Comparison of ENCODE assay signal across 8 cellular contexts in the genomic region with DNA sequence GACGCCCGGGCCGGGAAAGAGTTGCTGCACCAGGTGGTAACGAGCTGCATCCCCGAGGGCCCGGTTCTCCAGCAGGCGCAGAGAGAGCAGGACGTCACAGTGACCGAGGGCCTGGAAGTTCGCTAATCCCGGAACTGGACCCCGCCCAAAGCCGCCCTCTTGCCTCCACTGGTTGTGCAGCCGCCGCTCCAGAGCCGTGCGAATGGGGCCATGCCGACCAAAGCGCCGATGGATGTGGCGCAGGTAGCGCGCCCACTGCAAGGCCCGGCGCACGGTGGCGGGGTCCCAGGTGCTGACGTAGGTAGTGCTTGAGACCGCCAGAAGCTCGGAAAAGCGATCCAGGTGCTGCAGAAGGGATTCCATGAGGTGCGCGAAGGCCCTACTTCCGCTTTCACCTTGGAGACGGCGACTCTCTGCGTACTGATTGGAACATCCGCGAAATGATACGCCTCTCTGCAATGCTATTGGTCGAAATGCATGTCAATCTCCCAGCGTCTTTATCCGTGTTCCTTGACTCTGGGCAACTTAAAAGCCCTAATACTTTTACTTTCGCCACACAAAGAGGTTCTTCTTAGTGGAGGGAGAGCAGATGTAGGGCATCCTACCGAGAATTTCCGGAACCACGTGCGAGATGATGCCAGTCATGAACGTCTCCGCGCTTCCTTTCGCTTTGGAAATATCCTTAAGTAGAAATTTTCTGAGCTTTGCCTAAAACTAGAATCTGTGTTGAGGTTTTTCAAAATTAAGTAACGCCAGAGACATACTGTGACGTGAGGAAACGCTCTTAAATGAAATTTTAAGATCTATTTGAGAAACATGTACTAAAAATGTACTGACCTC. TPM values are rescaled to one million over a fixed set of nuclear protein-coding genes. Genes with fewer than 3 reads are reported as not detected.
DNase-seq lines count a peak whose midpoint lies in the region; ATAC-seq and TF ChIP-seq lines count a peak whose summit lies in the region.

A gene with protein sequence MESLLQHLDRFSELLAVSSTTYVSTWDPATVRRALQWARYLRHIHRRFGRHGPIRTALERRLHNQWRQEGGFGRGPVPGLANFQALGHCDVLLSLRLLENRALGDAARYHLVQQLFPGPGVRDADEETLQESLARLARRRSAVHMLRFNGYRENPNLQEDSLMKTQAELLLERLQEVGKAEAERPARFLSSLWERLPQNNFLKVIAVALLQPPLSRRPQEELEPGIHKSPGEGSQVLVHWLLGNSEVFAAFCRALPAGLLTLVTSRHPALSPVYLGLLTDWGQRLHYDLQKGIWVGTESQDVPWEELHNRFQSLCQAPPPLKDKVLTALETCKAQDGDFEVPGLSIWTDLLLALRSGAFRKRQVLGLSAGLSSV (minus strand): TSS at position 376 of the 840 bp plus-strand sequence. CDS start 13 bp downstream, at position 363.

- H3K9ac ChIP-seq in rectal smooth muscle tissue (ENCODE audit: low read length) = peak within 1 kb of the TSS; percentile 81

- peak within 1 kb of the TSS; percentile 99 for H3K4me3 Mint-ChIP-seq in T-helper 2 cell treated with Interferon-gamma antibody and Interleukin-4, amounts not matched to agents 5 μg/mL and 100 μg/mL, for 36 hours

- peaks cover 3 to 8% of the 10 kb centered on the region in 2 donors for H3K4me1 ChIP-seq in ascending aorta
- no peaks in the 10 kb centered on the region for H3K4me1 ChIP-seq in rectal smooth muscle tissue (ENCODE audit: control insufficient read depth, insufficient read depth, low read length)

- H3K27ac ChIP-seq in ascending aorta = peak within 1 kb of the TSS; percentile 80 to 85
- H3K27ac ChIP-seq in rectal smooth muscle tissue (ENCODE audit: low read depth, low read length) = peak within 1 kb of the TSS; percentile 76

- TF ChIP-seq CTCF in ascending aorta (IDR thresholded peaks at IDR 0.05) = no peak

- DNase-seq in NCI-H1930 (lab: John Stamatoyannopoulos, UW) (peak; percentile 96 to 98), ascending aorta (ENCODE audit: low spot score in 2 of 2) (peak; percentile 83 to 97), hepatic stellate cell (ENCODE audit: low spot score) (peak; percentile 86), cortex of kidney (lab: John Stamatoyannopoulos, UW) (no peak)
- DNase-seq in T-helper 2 cell treated with Interferon-gamma antibody and Interleukin-4, amounts not matched to agents 5 μg/mL and 100 μg/mL, for 36 hours (ENCODE audit: low spot score) = peak; percentile 89

- H3K27me3 ChIP-seq in ascending aorta (no peaks in the 10 kb centered on the region), rectal smooth muscle tissue (ENCODE audit: control insufficient read depth, insufficient read depth, low read length) (no peaks in the 10 kb centered on the region)

- no peaks in the 10 kb centered on the region for H3K9me3 ChIP-seq in ascending aorta

- H3K36me3 ChIP-seq in ascending aorta (no peaks in the 10 kb centered on the region), rectal smooth muscle tissue (ENCODE audit: control insufficient read depth, insufficient read depth, low read length) (no peaks in the 10 kb centered on the region)

- H3K27ac Mint-ChIP-seq in T-helper 2 cell treated with Interferon-gamma antibody and Interleukin-4, amounts not matched to agents 5 μg/mL and 100 μg/mL, for 36 hours = peak within 1 kb of the TSS; percentile 96

- peaks cover 21% of the 10 kb centered on the region for H3K36me3 Mint-ChIP-seq in T-helper 2 cell treated with Interferon-gamma antibody and Interleukin-4, amounts not matched to agents 5 μg/mL and 100 μg/mL, for 36 hours (ENCODE audit: low read depth)

- ATAC-seq in GM18502 (IDR thresholded peaks at IDR 0.05; ENCODE audit: poor library complexity, unreplicated experiment) (peak; percentile 96), HG02970 (IDR thresholded peaks at IDR 0.05; ENCODE audit: low FRiP score, unreplicated experiment) (peak; percentile 98)

- intact Hi-C loops in ascending aorta (cut with DNase I) = loop anchor here (5.0 kb wide), 1 partner anchor 202 kb away; a partner anchor contains a TSS

- H3K4me3 ChIP-seq in ascending aorta = peak within 1 kb of the TSS; percentile 94 to 95
- H3K4me3 ChIP-seq in rectal smooth muscle tissue (ENCODE audit: low read length) = peak within 1 kb of the TSS; percentile 98

- no peaks in the 10 kb centered on the region for H3K27me3 Mint-ChIP-seq in T-helper 2 cell treated with Interferon-gamma antibody and Interleukin-4, amounts not matched to agents 5 μg/mL and 100 μg/mL, for 36 hours (ENCODE audit: low read depth)

- no peaks in the 10 kb centered on the region for H3K9me3 Mint-ChIP-seq in T-helper 2 cell treated with Interferon-gamma antibody and Interleukin-4, amounts not matched to agents 5 μg/mL and 100 μg/mL, for 36 hours

- H3K4me1 Mint-ChIP-seq in T-helper 2 cell treated with Interferon-gamma antibody and Interleukin-4, amounts not matched to agents 5 μg/mL and 100 μg/mL, for 36 hours (ENCODE audit: low read depth) = peaks cover 26% of the 10 kb centered on the region

RNA-seq across cellular contexts. Expression of the gene that starts here (rescaled TPM):
- total RNA-seq in ascending aorta = 0.32 TPM

Comparison
In these comparisons a context has a peak if more than half of its experiments do, and no peak if none do; other contexts are left out.
1. Peak in DNase-seq, H3K4me3 ChIP-seq and H3K27ac ChIP-seq in ascending aorta; RNA of the gene not detected or under 1 TPM.